ENCODE assay signal across 1 cellular context in genomic region chr12:121811434-121812319, GRCh38.
TF ChIP-seq lines count a peak whose summit lies in the region.

No MANE protein-coding gene starts in this region.

TF ChIP-seq in GM12878, 131 proteins besides CTCF, POLR2A, EP300 and RAD21:
- TF ChIP-seq PKNOX1 (IDR thresholded peaks at IDR 0.05) (no peak), MYC (IDR thresholded peaks at IDR 0.05; ENCODE audit: insufficient read depth, insufficient read length, insufficient replicate concordance, low read length, severe bottlenecking) (no peak), YY1 (IDR thresholded peaks at IDR 0.05; ENCODE audit: low read depth, low read length) (peak; percentile 73), NR2F1 (conservative IDR thresholded peaks at IDR 0.05) (peak; percentile 40; the same call in 1 of the 2 replicates), MXI1 (IDR thresholded peaks at IDR 0.05; ENCODE audit: low read depth, low read length) (peak; percentile 27; the same call in 1 of the 2 replicates), REST (IDR thresholded peaks at IDR 0.05; ENCODE audit: low read depth, low read length) (0 out of 2 replicates have a peak, but pooled peaks have one; percentile 7), ZNF24 (IDR thresholded peaks at IDR 0.05) (0 out of 2 replicates have a peak, but pooled peaks have one; percentile 61), RAD51 (IDR thresholded peaks at IDR 0.05) (peak; percentile 17; the same call in 1 of the 2 replicates), RUNX3 (IDR thresholded peaks at IDR 0.05; ENCODE audit: low read length) (peak; percentile 34), GATAD2B (conservative IDR thresholded peaks at IDR 0.05; ENCODE audit: low read depth) (peak; percentile 74), ZNF687 (IDR thresholded peaks at IDR 0.05) (0 out of 2 replicates have a peak, but pooled peaks have one; percentile 13), BHLHE40 (IDR thresholded peaks at IDR 0.05; ENCODE audit: borderline replicate concordance in 1 of 2, low read depth in 2 of 2, low read length in 1 of 2) (peak; percentile 50 to 74; a peak in 3 of 4 replicates), ZNF217 (IDR thresholded peaks at IDR 0.05) (no peak), SMC3 (IDR thresholded peaks at IDR 0.05; ENCODE audit: borderline replicate concordance, low read length) (peak; percentile 74; the same call in 1 of the 2 replicates), ZNF622 (IDR thresholded peaks at IDR 0.05) (no peak), DPF2 (IDR thresholded peaks at IDR 0.05) (peak; percentile 55; the same call in 1 of the 2 replicates), LARP7 (IDR thresholded peaks at IDR 0.05) (peak; percentile 57; the same call in 1 of the 2 replicates), JUND (IDR thresholded peaks at IDR 0.05; ENCODE audit: low read depth, low read length) (no peak), MEF2B (IDR thresholded peaks at IDR 0.05; ENCODE audit: partially characterized antibody, poor library complexity, severe bottlenecking) (peak; percentile 64), IKZF1 (conservative IDR thresholded peaks at IDR 0.05) (peak; percentile 52; the same call in 1 of the 2 replicates), NBN (IDR thresholded peaks at IDR 0.05) (0 out of 2 replicates have a peak, but pooled peaks have one; percentile 2), ZNF592 (IDR thresholded peaks at IDR 0.05) (peak; percentile 78; the same call in 1 of the 2 replicates), NKRF (conservative IDR thresholded peaks at IDR 0.05) (peak; percentile 58; the same call in 1 of the 2 replicates), USF1 (IDR thresholded peaks at IDR 0.05; ENCODE audit: borderline replicate concordance, extremely low read length, insufficient read depth, low read depth, low read length) (peak; percentile 49)
TF ChIP-seq in GM12878: peak in this region for 19.
